Comparison of ENCODE assay signal across 31 cellular contexts in the genomic region with DNA sequence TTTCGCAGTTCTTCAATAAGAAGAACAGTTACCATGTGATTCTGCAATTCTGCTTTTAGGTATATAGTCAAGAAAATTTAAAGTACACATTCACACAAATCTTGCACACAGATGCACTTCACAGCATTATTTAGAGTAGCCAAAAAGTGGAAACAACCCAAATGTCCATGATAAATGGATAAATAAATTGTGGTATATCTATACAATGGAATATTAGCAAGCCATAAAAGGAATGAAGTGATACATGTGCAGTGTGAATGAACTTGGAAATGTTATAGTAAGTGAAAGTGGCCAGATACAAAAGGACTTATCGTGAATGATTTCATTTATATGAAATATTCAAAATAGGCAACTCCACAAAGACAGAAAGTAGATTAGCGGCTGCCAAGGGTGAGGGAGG.
"Had no signal": no experiment of that assay in that cellular context is flagged by ENCODE, and none has a peak within 500 bp of the region (broad histone marks: within the 10 kb centered on the region; RNA-seq: fewer than 3 reads in every experiment).

No MANE protein-coding gene starts in this region.

- H3K4me3 ChIP-seq: adrenal gland, ascending aorta, body of pancreas, breast epithelium, cardiac muscle cell had no signal

- H3K27ac ChIP-seq: adrenal gland, ascending aorta, body of pancreas, brain microvascular endothelial cell, breast epithelium, cardiac muscle cell had no signal

- DNase-seq: activated effector memory CD4-positive, alpha-beta T cell treated with anti-CD3 and anti-CD28 coated beads, Interleukin-2, amount 50 U/mL, for 16 hours; activated effector memory CD4-positive, alpha-beta T cell treated with Interleukin-2 at 50 U/mL for 16 hours; activated gamma-delta T cell; activated gamma-delta T cell treated with Interleukin-2 at 50 U/mL for 16 hours; activated naive CD4-positive, alpha-beta T cell; activated naive CD4-positive, alpha-beta T cell treated with anti-CD3 and anti-CD28 coated beads for 36 hours; activated naive CD4-positive, alpha-beta T cell treated with anti-CD3 and anti-CD28 coated beads, Interleukin-2, amount 10 ng/mL, durations not matched to agents 7 days and 5 days; activated naive CD4-positive, alpha-beta T cell treated with anti-CD3 and anti-CD28 coated beads, Interleukin-2, amount 50 U/mL, for 16 hours; activated naive CD4-positive, alpha-beta T cell treated with Interleukin-2 at 50 U/mL for 16 hours; activated naive CD8-positive, alpha-beta T cell treated with anti-CD3 and anti-CD28 coated beads for 36 hours; activated naive CD8-positive, alpha-beta T cell treated with anti-CD3 and anti-CD28 coated beads, Interleukin-2, amount 10 ng/mL, durations not matched to agents 7 days and 5 days; activated naive CD8-positive, alpha-beta T cell treated with anti-CD3 and anti-CD28 coated beads, Interleukin-2, amount 50 U/mL, for 24 hours; activated T-cell treated with anti-CD3 and anti-CD28 coated beads, Interleukin-2, amount 50 U/mL, for 24 hours; activated T-cell treated with anti-CD3 and anti-CD28 coated beads, Interleukin-2, amount 50 U/mL, for 4 hours; activated T-cell treated with anti-CD3 and anti-CD28 coated beads, Interleukin-2, amount 50 U/mL, for 48 hours; activated T-cell treated with anti-CD3 and anti-CD28 coated beads, Interleukin-2, amount 50 U/mL, for 72 hours; adrenal gland; amniotic stem cell; amygdala; anterior cingulate cortex; aorta; body of pancreas; brain microvascular endothelial cell; caudate nucleus; central memory CD4-positive, alpha-beta T cell; cerebellar nuclear complex had no signal

- H3K4me1 ChIP-seq: adrenal gland, ascending aorta, body of pancreas, breast epithelium had no signal

- H3K27me3 ChIP-seq: adrenal gland, ascending aorta, body of pancreas, brain microvascular endothelial cell, breast epithelium, cardiac muscle cell had no signal

- H3K9me3 ChIP-seq: adrenal gland, ascending aorta, body of pancreas had no signal

- ATAC-seq: activated naive CD4-positive, alpha-beta T cell treated with anti-CD3 and anti-CD28 coated beads, Interleukin-2, amount 50 U/mL, for 72 hours; activated naive CD8-positive, alpha-beta T cell treated with anti-CD3 and anti-CD28 coated beads, Interleukin-2, amount 50 U/mL, for 24 hours; activated T-cell treated with anti-CD3 and anti-CD28 coated beads, Interleukin-2, amount 50 U/mL, for 4 hours; activated T-cell treated with anti-CD3 and anti-CD28 coated beads, Interleukin-2, amount 50 U/mL, for 72 hours; activated T-helper 17 cell treated with anti-CD3 and anti-CD28 coated beads, Interleukin-2, amount 50 U/mL, for 72 hours; body of pancreas had no signal

- H3K36me3 ChIP-seq: adrenal gland, ascending aorta, brain microvascular endothelial cell, breast epithelium, cardiac muscle cell had no signal
